10 cellular contexts compared by ENCODE assay signal in genomic region chr20:56202493-56203077, GRCh38. TPM values are rescaled to one million over a fixed set of nuclear protein-coding genes. Genes with fewer than 3 reads are reported as not detected.
A peak's percentile ranks its signal among the peaks of the same experiment; 100 is the strongest.
DNase-seq lines count a peak whose midpoint lies in the region; ATAC-seq and TF ChIP-seq lines count a peak whose summit lies in the region.
"Had no signal": no experiment of that assay in that cellular context is flagged by ENCODE, and none has a peak within 500 bp of the region (broad histone marks: within the 10 kb centered on the region; RNA-seq: fewer than 3 reads in every experiment).

No MANE protein-coding gene starts in this region.

- ATAC-seq in GM21447 (IDR thresholded peaks at IDR 0.05; ENCODE audit: unreplicated experiment) (no peak), GM18502 (IDR thresholded peaks at IDR 0.05; ENCODE audit: poor library complexity, unreplicated experiment) (no peak)

- no peak for TF ChIP-seq POLR2A in NB4 (IDR thresholded peaks at IDR 0.05; ENCODE audit: extremely low read depth, insufficient read length)

- DNase-seq in NCI-H146 treated with DMSO at 0.1 percent for 48 hours (lab: John Stamatoyannopoulos, UW; ENCODE audit: unreplicated experiment) (peak; percentile 6), NCI-H146 (lab: John Stamatoyannopoulos, UW) (no peak), NB4 (ENCODE audit: low read depth) (peak; percentile 48), cerebellar cortex (ENCODE audit: low spot score) (peak; percentile 2), neural crest cell (ENCODE audit: low read depth, low spot score) (no peak)
- DNase-seq in activated T-helper 2 cell treated with anti-CD3 and anti-CD28 coated beads, Interferon-gamma antibody, Interleukin-2, Interleukin-4, amounts not matched to agents 10 μg/mL and 5 μg/mL and 100 μg/mL, durations not matched to agents 14 hours and 24 hours and 36 hours (ENCODE audit: low spot score), result no peak
- DNase-seq: central memory CD4-positive, alpha-beta T cell had no signal

- H3K4me3 ChIP-seq in NB4 (ENCODE audit: low read depth, low read length), result no peak overlapping the region

- H3K27me3 Mint-ChIP-seq in neural crest cell (ENCODE audit: low read depth), result no peaks in the 10 kb centered on the region
- H3K27me3 Mint-ChIP-seq in activated T-helper 2 cell treated with anti-CD3 and anti-CD28 coated beads, Interferon-gamma antibody, Interleukin-2, Interleukin-4, amounts not matched to agents 10 μg/mL and 5 μg/mL and 100 μg/mL, durations not matched to agents 14 hours and 24 hours and 36 hours (ENCODE audit: low read depth), result no peaks in the 10 kb centered on the region
- H3K27me3 Mint-ChIP-seq: B cell had no signal

- no peak overlapping the region for H3K27ac Mint-ChIP-seq in neural crest cell (ENCODE audit: unreplicated experiment)
- H3K27ac Mint-ChIP-seq in activated T-helper 2 cell treated with anti-CD3 and anti-CD28 coated beads, Interferon-gamma antibody, Interleukin-2, Interleukin-4, amounts not matched to agents 10 μg/mL and 5 μg/mL and 100 μg/mL, durations not matched to agents 14 hours and 24 hours and 36 hours, result no peak overlapping the region
- H3K27ac Mint-ChIP-seq: B cell had no signal

- no peaks in the 10 kb centered on the region for H3K4me1 Mint-ChIP-seq in neural crest cell
- no peaks in the 10 kb centered on the region for H3K4me1 Mint-ChIP-seq in activated T-helper 2 cell treated with anti-CD3 and anti-CD28 coated beads, Interferon-gamma antibody, Interleukin-2, Interleukin-4, amounts not matched to agents 10 μg/mL and 5 μg/mL and 100 μg/mL, durations not matched to agents 14 hours and 24 hours and 36 hours (ENCODE audit: low read depth)
- H3K4me1 Mint-ChIP-seq: B cell had no signal

- peaks cover 12% of the 10 kb centered on the region for H3K36me3 Mint-ChIP-seq in neural crest cell (ENCODE audit: low read depth)
- no peaks in the 10 kb centered on the region for H3K36me3 Mint-ChIP-seq in activated T-helper 2 cell treated with anti-CD3 and anti-CD28 coated beads, Interferon-gamma antibody, Interleukin-2, Interleukin-4, amounts not matched to agents 10 μg/mL and 5 μg/mL and 100 μg/mL, durations not matched to agents 14 hours and 24 hours and 36 hours (ENCODE audit: low read depth)

- intact Hi-C loops in activated T-helper 2 cell treated with anti-CD3 and anti-CD28 coated beads, Interferon-gamma antibody, Interleukin-2, Interleukin-4, amounts not matched to agents 10 μg/mL and 5 μg/mL and 100 μg/mL, durations not matched to agents 14 hours and 24 hours and 36 hours (cut with micrococcal nuclease), result no loop called here

- peaks cover 22% of the 10 kb centered on the region for H3K9me3 Mint-ChIP-seq in neural crest cell
- H3K9me3 Mint-ChIP-seq in activated T-helper 2 cell treated with anti-CD3 and anti-CD28 coated beads, Interferon-gamma antibody, Interleukin-2, Interleukin-4, amounts not matched to agents 10 μg/mL and 5 μg/mL and 100 μg/mL, durations not matched to agents 14 hours and 24 hours and 36 hours, result peaks cover 32% of the 10 kb centered on the region

- peak; percentile 55 for TF ChIP-seq CTCF in NB4 (IDR thresholded peaks at IDR 0.05; ENCODE audit: low read depth, low read length)
- peak; percentile 30 for TF ChIP-seq CTCF in neural crest cell (conservative IDR thresholded peaks at IDR 0.05)

- H3K4me3 Mint-ChIP-seq in neural crest cell, result no peak overlapping the region
- no peak overlapping the region for H3K4me3 Mint-ChIP-seq in activated T-helper 2 cell treated with anti-CD3 and anti-CD28 coated beads, Interferon-gamma antibody, Interleukin-2, Interleukin-4, amounts not matched to agents 10 μg/mL and 5 μg/mL and 100 μg/mL, durations not matched to agents 14 hours and 24 hours and 36 hours (ENCODE audit: low read depth)
- H3K4me3 Mint-ChIP-seq: B cell had no signal

RNA-seq across cellular contexts. Expression of gene MC3R, which starts 45.9 kb away (rescaled TPM):
- total RNA-seq in neural crest cell, result not detected in 2 replicates
- not detected in 2 replicates for total RNA-seq in activated T-helper 2 cell treated with anti-CD3 and anti-CD28 coated beads, Interferon-gamma antibody, Interleukin-2, Interleukin-4, amounts not matched to agents 10 μg/mL and 5 μg/mL and 100 μg/mL, durations not matched to agents 14 hours and 24 hours and 36 hours
- total RNA-seq: B cell had no signal

Comparison
In these comparisons a context has a peak if more than half of its experiments do, and no peak if none do; other contexts are left out.
1. DNase-seq: peak in NCI-H146 treated with DMSO at 0.1 percent for 48 hours (single experiment), NB4 (single experiment) and cerebellar cortex (single experiment); none in NCI-H146 (single experiment), neural crest cell (single experiment) and activated T-helper 2 cell treated with anti-CD3 and anti-CD28 coated beads, Interferon-gamma antibody, Interleukin-2, Interleukin-4, amounts not matched to agents 10 μg/mL and 5 μg/mL and 100 μg/mL, durations not matched to agents 14 hours and 24 hours and 36 hours (single experiment).